25 cellular contexts compared by ENCODE assay signal in genomic region chr14:75697371-75697770, GRCh38.
"Had no signal": no experiment of that assay in that cellular context is flagged by ENCODE, and none has a peak within 500 bp of the region (broad histone marks: within the 10 kb centered on the region; RNA-seq: fewer than 3 reads in every experiment).

No MANE protein-coding gene starts in this region.

- DNase-seq: activated B cell treated with CpG ODN at 0.5 μM for 24 hours; activated CD4-positive, alpha-beta memory T cell treated with anti-CD3 and anti-CD28 coated beads for 36 hours; activated CD4-positive, alpha-beta T cell treated with anti-CD3 and anti-CD28 coated beads for 4 hours; activated naive CD8-positive, alpha-beta T cell treated with anti-CD3 and anti-CD28 coated beads for 36 hours; activated T-cell treated with anti-CD3 and anti-CD28 coated beads for 4 hours; body of pancreas; colonic mucosa; effector CD4-positive, alpha-beta T cell; esophagus squamous epithelium; islet precursor cell; left lung; naive thymus-derived CD8-positive, alpha-beta T cell; pancreas; sigmoid colon; spleen; stimulated activated naive CD4-positive, alpha-beta T cell; T-cell; T-helper 9 cell; uterus had no signal

- H3K4me2 ChIP-seq: hepatocyte had no signal

- H2AFZ ChIP-seq: hepatocyte had no signal

- H3K4me3 Mint-ChIP-seq: activated B cell treated with CpG ODN at 0.5 μM for 24 hours; activated CD4-positive, alpha-beta memory T cell treated with anti-CD3 and anti-CD28 coated beads for 36 hours; activated naive CD8-positive, alpha-beta T cell treated with anti-CD3 and anti-CD28 coated beads for 36 hours; central memory CD8-positive, alpha-beta T cell; memory B cell; naive thymus-derived CD8-positive, alpha-beta T cell; T-cell had no signal

- FAIRE-seq: pancreas had no signal

- H3K27me3 Mint-ChIP-seq: activated B cell treated with CpG ODN at 0.5 μM for 24 hours; activated CD4-positive, alpha-beta memory T cell treated with anti-CD3 and anti-CD28 coated beads for 36 hours; activated naive CD8-positive, alpha-beta T cell treated with anti-CD3 and anti-CD28 coated beads for 36 hours; central memory CD8-positive, alpha-beta T cell; memory B cell; naive thymus-derived CD8-positive, alpha-beta T cell; T-cell had no signal

- H3K9me3 Mint-ChIP-seq: central memory CD8-positive, alpha-beta T cell had no signal

- H3K9me3 ChIP-seq: body of pancreas, colonic mucosa, neutrophil, pancreas, tibial nerve, uterus had no signal

- H3K4me1 Mint-ChIP-seq: activated naive CD8-positive, alpha-beta T cell treated with anti-CD3 and anti-CD28 coated beads for 36 hours; central memory CD8-positive, alpha-beta T cell; T-cell had no signal

- H3K4me3 ChIP-seq: body of pancreas, colonic mucosa, esophagus squamous epithelium, hepatocyte, left lung, pancreas, sigmoid colon, spleen, tibial nerve, uterus had no signal

- H3K36me3 ChIP-seq: colonic mucosa, uterus had no signal

- H3K79me2 ChIP-seq: hepatocyte had no signal

- H3K27me3 ChIP-seq: body of pancreas, colonic mucosa, esophagus squamous epithelium, hepatocyte, left lung, neutrophil, pancreas, sigmoid colon, spleen, tibial nerve, uterus had no signal

- H3K27ac ChIP-seq: body of pancreas, colonic mucosa, esophagus squamous epithelium, hepatocyte, left lung, neutrophil, pancreas, sigmoid colon, spleen, uterus had no signal

- H3K27ac Mint-ChIP-seq: activated B cell treated with CpG ODN at 0.5 μM for 24 hours; activated CD4-positive, alpha-beta memory T cell treated with anti-CD3 and anti-CD28 coated beads for 36 hours; activated naive CD8-positive, alpha-beta T cell treated with anti-CD3 and anti-CD28 coated beads for 36 hours; memory B cell; naive thymus-derived CD8-positive, alpha-beta T cell had no signal

- ATAC-seq: body of pancreas; left lung; naive thymus-derived CD8-positive, alpha-beta T cell; pancreas; SK-N-SH treated with all-trans-retinoic acid at 6 μM for 48 hours; T-cell had no signal

- H3K4me1 ChIP-seq: colonic mucosa, pancreas, uterus had no signal
